ENCODE assay signal across 1 cellular context in genomic region chr2:215884741-215885140, GRCh38.
A peak's percentile ranks its signal among the peaks of the same experiment; 100 is the strongest.
TF ChIP-seq lines count a peak whose summit lies in the region.

No MANE protein-coding gene starts in this region.

TF ChIP-seq in IMR-90, 13 proteins besides CTCF, POLR2A, EP300 and RAD21:
- 0 out of 2 replicates have a peak, but pooled peaks have one; percentile 15 for TF ChIP-seq MAFK (IDR thresholded peaks at IDR 0.05; ENCODE audit: low read depth, low read length)
- TF ChIP-seq CEBPB (IDR thresholded peaks at IDR 0.05; ENCODE audit: low read depth, low read length), result 0 out of 2 replicates have a peak, but pooled peaks have one; percentile 13
- TF ChIP-seq, protein P1, sequence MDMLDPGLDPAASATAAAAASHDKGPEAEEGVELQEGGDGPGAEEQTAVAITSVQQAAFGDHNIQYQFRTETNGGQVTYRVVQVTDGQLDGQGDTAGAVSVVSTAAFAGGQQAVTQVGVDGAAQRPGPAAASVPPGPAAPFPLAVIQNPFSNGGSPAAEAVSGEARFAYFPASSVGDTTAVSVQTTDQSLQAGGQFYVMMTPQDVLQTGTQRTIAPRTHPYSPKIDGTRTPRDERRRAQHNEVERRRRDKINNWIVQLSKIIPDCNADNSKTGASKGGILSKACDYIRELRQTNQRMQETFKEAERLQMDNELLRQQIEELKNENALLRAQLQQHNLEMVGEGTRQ (IDR thresholded peaks at IDR 0.05; ENCODE audit: low read depth, low read length), result no peak
